In genomic region chr2:171433763-171434670, GRCh38 we compare ENCODE assay signal across 1 cellular context.
TF ChIP-seq lines count a peak whose summit lies in the region.

DCAF17 (plus strand) TSS chr2:171434226; CDS start chr2:171434578, 352 bp downstream.
METTL8 (minus strand) TSS chr2:171433990; CDS start chr2:171392185, 41,805 bp downstream.

TF ChIP-seq in HepG2, 621 proteins besides CTCF, POLR2A, EP300 and RAD21 (continued from another document and continues in another):
- TF ChIP-seq, protein P1, sequence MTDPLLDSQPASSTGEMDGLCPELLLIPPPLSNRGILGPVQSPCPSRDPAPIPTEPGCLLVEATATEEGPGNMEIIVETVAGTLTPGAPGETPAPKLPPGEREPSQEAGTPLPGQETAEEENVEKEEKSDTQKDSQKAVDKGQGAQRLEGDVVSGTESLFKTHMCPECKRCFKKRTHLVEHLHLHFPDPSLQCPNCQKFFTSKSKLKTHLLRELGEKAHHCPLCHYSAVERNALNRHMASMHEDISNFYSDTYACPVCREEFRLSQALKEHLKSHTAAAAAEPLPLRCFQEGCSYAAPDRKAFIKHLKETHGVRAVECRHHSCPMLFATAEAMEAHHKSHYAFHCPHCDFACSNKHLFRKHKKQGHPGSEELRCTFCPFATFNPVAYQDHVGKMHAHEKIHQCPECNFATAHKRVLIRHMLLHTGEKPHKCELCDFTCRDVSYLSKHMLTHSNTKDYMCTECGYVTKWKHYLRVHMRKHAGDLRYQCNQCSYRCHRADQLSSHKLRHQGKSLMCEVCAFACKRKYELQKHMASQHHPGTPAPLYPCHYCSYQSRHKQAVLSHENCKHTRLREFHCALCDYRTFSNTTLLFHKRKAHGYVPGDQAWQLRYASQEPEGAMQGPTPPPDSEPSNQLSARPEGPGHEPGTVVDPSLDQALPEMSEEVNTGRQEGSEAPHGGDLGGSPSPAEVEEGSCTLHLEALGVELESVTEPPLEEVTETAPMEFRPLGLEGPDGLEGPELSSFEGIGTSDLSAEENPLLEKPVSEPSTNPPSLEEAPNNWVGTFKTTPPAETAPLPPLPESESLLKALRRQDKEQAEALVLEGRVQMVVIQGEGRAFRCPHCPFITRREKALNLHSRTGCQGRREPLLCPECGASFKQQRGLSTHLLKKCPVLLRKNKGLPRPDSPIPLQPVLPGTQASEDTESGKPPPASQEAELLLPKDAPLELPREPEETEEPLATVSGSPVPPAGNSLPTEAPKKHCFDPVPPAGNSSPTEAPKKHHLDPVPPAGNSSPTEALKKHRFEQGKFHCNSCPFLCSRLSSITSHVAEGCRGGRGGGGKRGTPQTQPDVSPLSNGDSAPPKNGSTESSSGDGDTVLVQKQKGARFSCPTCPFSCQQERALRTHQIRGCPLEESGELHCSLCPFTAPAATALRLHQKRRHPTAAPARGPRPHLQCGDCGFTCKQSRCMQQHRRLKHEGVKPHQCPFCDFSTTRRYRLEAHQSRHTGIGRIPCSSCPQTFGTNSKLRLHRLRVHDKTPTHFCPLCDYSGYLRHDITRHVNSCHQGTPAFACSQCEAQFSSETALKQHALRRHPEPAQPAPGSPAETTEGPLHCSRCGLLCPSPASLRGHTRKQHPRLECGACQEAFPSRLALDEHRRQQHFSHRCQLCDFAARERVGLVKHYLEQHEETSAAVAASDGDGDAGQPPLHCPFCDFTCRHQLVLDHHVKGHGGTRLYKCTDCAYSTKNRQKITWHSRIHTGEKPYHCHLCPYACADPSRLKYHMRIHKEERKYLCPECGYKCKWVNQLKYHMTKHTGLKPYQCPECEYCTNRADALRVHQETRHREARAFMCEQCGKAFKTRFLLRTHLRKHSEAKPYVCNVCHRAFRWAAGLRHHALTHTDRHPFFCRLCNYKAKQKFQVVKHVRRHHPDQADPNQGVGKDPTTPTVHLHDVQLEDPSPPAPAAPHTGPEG (CRISPR knock-in tag; IDR thresholded peaks at IDR 0.05), result peak; percentile 93
- TF ChIP-seq ZNF382 (CRISPR knock-in tag; IDR thresholded peaks at IDR 0.05; ENCODE audit: borderline replicate concordance) (no peak), ZFP62 (CRISPR knock-in tag; IDR thresholded peaks at IDR 0.05) (0 out of 2 replicates have a peak, but pooled peaks have one; percentile 60), TAF1 (CRISPR knock-in tag; IDR thresholded peaks at IDR 0.05) (peak; percentile 90), YY1 (IDR thresholded peaks at IDR 0.05; ENCODE audit: insufficient read depth, insufficient replicate concordance, low read depth, low read length) (peak; percentile 76), THAP9 (CRISPR knock-in tag; IDR thresholded peaks at IDR 0.05; ENCODE audit: borderline replicate concordance) (peak; percentile 96), YEATS4 (CRISPR knock-in tag; IDR thresholded peaks at IDR 0.05; ENCODE audit: borderline replicate concordance) (peak; percentile 94), IRX3 (CRISPR knock-in tag; IDR thresholded peaks at IDR 0.05; ENCODE audit: borderline replicate concordance, low read depth) (peak; percentile 49), MTF1 (CRISPR knock-in tag; IDR thresholded peaks at IDR 0.05) (peak; percentile 91), CBFB (CRISPR knock-in tag; IDR thresholded peaks at IDR 0.05) (peak; percentile 86), ARNT (IDR thresholded peaks at IDR 0.05) (no peak), SRSF9 (IDR thresholded peaks at IDR 0.05; ENCODE audit: borderline replicate concordance, insufficient read depth, low read depth, low read length, poor library complexity, severe bottlenecking) (no peak), ZNF207 (IDR thresholded peaks at IDR 0.05; ENCODE audit: borderline replicate concordance) (no peak), PAX8 (CRISPR knock-in tag; IDR thresholded peaks at IDR 0.05; ENCODE audit: borderline replicate concordance) (peak; percentile 84; the same call in 1 of the 2 replicates), ZNF841 (CRISPR knock-in tag; IDR thresholded peaks at IDR 0.05; ENCODE audit: borderline replicate concordance) (no peak), PITX1 (CRISPR knock-in tag; IDR thresholded peaks at IDR 0.05) (peak; percentile 14; the same call in 1 of the 2 replicates), GMEB1 (CRISPR knock-in tag; IDR thresholded peaks at IDR 0.05; ENCODE audit: borderline replicate concordance) (peak; percentile 91), SMARCE1 (IDR thresholded peaks at IDR 0.05; ENCODE audit: borderline replicate concordance) (no peak), ZFP1 (CRISPR knock-in tag; IDR thresholded peaks at IDR 0.05) (peak; percentile 72), ZNF230 (CRISPR knock-in tag; IDR thresholded peaks at IDR 0.05) (peak; percentile 91), FOXA1 (IDR thresholded peaks at IDR 0.05) (no peak), FOXA1 (CRISPR knock-in tag; IDR thresholded peaks at IDR 0.05) (peak; percentile 62), PRDM4 (CRISPR knock-in tag; IDR thresholded peaks at IDR 0.05; ENCODE audit: borderline replicate concordance) (peak; percentile 54; the same call in 1 of the 2 replicates), ZNF333 (CRISPR knock-in tag; IDR thresholded peaks at IDR 0.05; ENCODE audit: borderline replicate concordance) (peak; percentile 95), TEAD3 (CRISPR knock-in tag; optimal IDR thresholded peaks at IDR 0.05; ENCODE audit: borderline replicate concordance) (peak; percentile 67), ZNF101 (CRISPR knock-in tag; IDR thresholded peaks at IDR 0.05; ENCODE audit: borderline replicate concordance, low read depth) (peak; percentile 97), ZNF33B (CRISPR knock-in tag; IDR thresholded peaks at IDR 0.05) (peak; percentile 19; the same call in 1 of the 2 replicates), RFXANK (CRISPR knock-in tag; IDR thresholded peaks at IDR 0.05) (peak; percentile 92), ZKSCAN5 (CRISPR knock-in tag; IDR thresholded peaks at IDR 0.05) (peak; percentile 31; the same call in 1 of the 2 replicates), CEBPG (CRISPR knock-in tag; IDR thresholded peaks at IDR 0.05) (peak; percentile 53; the same call in 1 of the 2 replicates), PHF8 (CRISPR knock-in tag; IDR thresholded peaks at IDR 0.05) (peak; percentile 99), MLXIP (CRISPR knock-in tag; IDR thresholded peaks at IDR 0.05; ENCODE audit: borderline replicate concordance) (0 out of 2 replicates have a peak, but pooled peaks have one; percentile 77), MXD3 (CRISPR knock-in tag; IDR thresholded peaks at IDR 0.05) (peak; percentile 96; the same call in 1 of the 2 replicates), ZNF432 (CRISPR knock-in tag; IDR thresholded peaks at IDR 0.05; ENCODE audit: borderline replicate concordance) (no peak), HES4 (CRISPR knock-in tag; IDR thresholded peaks at IDR 0.05; ENCODE audit: borderline replicate concordance) (peak; percentile 86; the same call in 1 of the 2 replicates), BRCA1 (CRISPR knock-in tag; IDR thresholded peaks at IDR 0.05) (peak; percentile 15), ZNF747 (CRISPR knock-in tag; IDR thresholded peaks at IDR 0.05; ENCODE audit: borderline replicate concordance) (peak; percentile 83), HHEX (CRISPR knock-in tag; IDR thresholded peaks at IDR 0.05) (no peak)
- TF ChIP-seq, protein P2, sequence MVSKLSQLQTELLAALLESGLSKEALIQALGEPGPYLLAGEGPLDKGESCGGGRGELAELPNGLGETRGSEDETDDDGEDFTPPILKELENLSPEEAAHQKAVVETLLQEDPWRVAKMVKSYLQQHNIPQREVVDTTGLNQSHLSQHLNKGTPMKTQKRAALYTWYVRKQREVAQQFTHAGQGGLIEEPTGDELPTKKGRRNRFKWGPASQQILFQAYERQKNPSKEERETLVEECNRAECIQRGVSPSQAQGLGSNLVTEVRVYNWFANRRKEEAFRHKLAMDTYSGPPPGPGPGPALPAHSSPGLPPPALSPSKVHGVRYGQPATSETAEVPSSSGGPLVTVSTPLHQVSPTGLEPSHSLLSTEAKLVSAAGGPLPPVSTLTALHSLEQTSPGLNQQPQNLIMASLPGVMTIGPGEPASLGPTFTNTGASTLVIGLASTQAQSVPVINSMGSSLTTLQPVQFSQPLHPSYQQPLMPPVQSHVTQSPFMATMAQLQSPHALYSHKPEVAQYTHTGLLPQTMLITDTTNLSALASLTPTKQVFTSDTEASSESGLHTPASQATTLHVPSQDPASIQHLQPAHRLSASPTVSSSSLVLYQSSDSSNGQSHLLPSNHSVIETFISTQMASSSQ (IDR thresholded peaks at IDR 0.05; ENCODE audit: low read depth), result 0 out of 2 replicates have a peak, but pooled peaks have one; percentile 9
- TF ChIP-seq, protein P2 (CRISPR knock-in tag; IDR thresholded peaks at IDR 0.05; ENCODE audit: borderline replicate concordance), result peak; percentile 87
